Comparison of ENCODE assay signal across 17 cellular contexts in the genomic region with DNA sequence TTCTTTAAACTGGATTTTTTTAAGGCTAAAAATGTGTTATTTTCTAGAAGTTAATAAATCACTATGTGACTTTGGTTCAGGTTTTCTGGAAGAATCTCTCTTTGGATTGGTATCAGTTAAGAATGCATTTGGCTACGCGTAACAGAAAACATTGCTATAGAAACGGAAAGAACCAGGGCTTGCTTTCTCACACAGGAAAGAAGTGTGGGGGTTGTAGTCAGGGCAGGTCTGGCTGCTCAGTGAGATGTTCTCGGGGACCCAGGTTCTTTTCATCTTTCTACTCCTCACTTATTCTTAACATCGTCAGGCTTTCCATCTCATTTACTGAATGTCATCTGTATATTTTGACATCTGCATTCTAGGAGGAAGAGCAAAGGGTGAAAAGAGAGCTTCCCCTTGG.
DNase-seq lines count a peak whose midpoint lies in the region; ATAC-seq and TF ChIP-seq lines count a peak whose summit lies in the region.
"Had no signal": no experiment of that assay in that cellular context is flagged by ENCODE, and none has a peak within 500 bp of the region (broad histone marks: within the 10 kb centered on the region; RNA-seq: fewer than 3 reads in every experiment).

No MANE protein-coding gene starts in this region.

- peak overlapping the region; percentile 13 for H3K27ac Mint-ChIP-seq in MCF 10A (ENCODE audit: low read depth, unreplicated experiment)

- no peak overlapping the region for H2AFZ ChIP-seq in mammary epithelial cell (ENCODE audit: low read depth, low read length)

- ATAC-seq in GM21529 (IDR thresholded peaks at IDR 0.05; ENCODE audit: unreplicated experiment) (peak; percentile 69), HG03460 (IDR thresholded peaks at IDR 0.05; ENCODE audit: unreplicated experiment) (peak; percentile 71), HG03469 (IDR thresholded peaks at IDR 0.05; ENCODE audit: unreplicated experiment) (no peak)

- intact Hi-C loops in MCF 10A (cut with micrococcal nuclease) (no loop called here), mammary epithelial cell (cut with micrococcal nuclease) (no loop called here)

- CTCF ChIA-PET in MCF 10A (lab: Yijun Ruan, JAX) (interaction anchor here (0.7 to 1.3 kb wide), 2 partner anchors 8 to 493 kb away, joined by 3 to 7 read pairs; no protein-coding TSS in a partner anchor), mammary epithelial cell (lab: Charles Lee; ENCODE audit: low non-redundant PET) (no interaction called here)

- no peaks in the 10 kb centered on the region for H3K36me3 ChIP-seq in mammary epithelial cell (ENCODE audit: insufficient read depth, low read length)
- H3K36me3 ChIP-seq: ovary, SJSA1 had no signal

- in situ Hi-C loops in mammary epithelial cell (cut with MboI; ENCODE audit: low sequenced_read_pairs in 2 of 2): no loop called here

- H3K79me2 ChIP-seq in mammary epithelial cell (ENCODE audit: insufficient read depth, low read length): no peaks in the 10 kb centered on the region

- TF ChIP-seq CTCF in MCF 10A (IDR thresholded peaks at IDR 0.05; ENCODE audit: unreplicated experiment): no peak
- TF ChIP-seq CTCF in mammary epithelial cell (conservative IDR thresholded peaks at IDR 0.05 in 1 of 2, IDR thresholded peaks at IDR 0.05 in 1 of 2; ENCODE audit: extremely low read depth in 1 of 2, insufficient read depth in 1 of 2, low read depth in 1 of 2, low read length in 2 of 2): no peak

- no peaks in the 10 kb centered on the region for H3K9me3 Mint-ChIP-seq in MCF 10A (ENCODE audit: unreplicated experiment)

- peaks cover 10% of the 10 kb centered on the region for H3K4me1 ChIP-seq in mammary epithelial cell (ENCODE audit: insufficient read depth, low read length)

- H3K4me3 Mint-ChIP-seq in MCF 10A (ENCODE audit: unreplicated experiment): no peak overlapping the region

- no peaks in the 10 kb centered on the region for H3K27me3 Mint-ChIP-seq in MCF 10A (ENCODE audit: insufficient read depth, unreplicated experiment)

- H3K27me3 ChIP-seq in mammary epithelial cell (ENCODE audit: insufficient read depth, low read length): no peaks in the 10 kb centered on the region
- H3K27me3 ChIP-seq: ovary, SJSA1 had no signal

- peaks cover 7% of the 10 kb centered on the region for H3K4me1 Mint-ChIP-seq in MCF 10A (ENCODE audit: insufficient read depth, unreplicated experiment)

- H3K4me3 ChIP-seq in mammary epithelial cell (replicated peaks in 1 of 3; ENCODE audit: insufficient read depth in 1 of 3, low read depth in 2 of 3, low read length in 3 of 3): no peak overlapping the region
- H3K4me3 ChIP-seq: ovary, SJSA1 had no signal

- no peaks in the 10 kb centered on the region for H3K36me3 Mint-ChIP-seq in MCF 10A (ENCODE audit: insufficient read depth, unreplicated experiment)

- DNase-seq in MCF 10A (ENCODE audit: unreplicated experiment) (no peak), mammary epithelial cell (no peak), superior temporal gyrus (ENCODE audit: extremely low spot score) (peak; percentile 28), HPDE6-E6E7 (ENCODE audit: extremely low spot score) (no peak), COLO668 (lab: John Stamatoyannopoulos, UW; ENCODE audit: unreplicated experiment) (no peak)
- DNase-seq: glutamatergic neuron, islet precursor cell, KBM-7, NCI-H226, ovary, T-helper 9 cell, trophoblast cell had no signal

- no TSS peak for BruUV-seq in MCF 10A (replicated peaks; lab: Mats Ljungman, UMichigan)
- no TSS peak for BruUV-seq in mammary epithelial cell (replicated peaks; lab: Mats Ljungman, UMichigan)

- POLR2A ChIA-PET in MCF 10A (lab: Yijun Ruan, JAX): interaction anchor here (0.5 kb wide), 1 partner anchor 444 kb away, joined by 3 read pairs; no protein-coding TSS in a partner anchor

- no peaks in the 10 kb centered on the region for H3K9me3 ChIP-seq in mammary epithelial cell (replicated peaks; ENCODE audit: insufficient read depth, low read length)
- H3K9me3 ChIP-seq: ovary, SJSA1 had no signal

- H3K9ac ChIP-seq in mammary epithelial cell (ENCODE audit: insufficient read depth, low read length): no peak overlapping the region

- dilution Hi-C loops in mammary epithelial cell (cut with HindIII; ENCODE audit: low sequenced_read_pairs): no loop called here

- 87% methylated on average over 5 of the region's 5 CpGs for WGBS in mammary epithelial cell (ENCODE audit: low coverage, missing lambda C conversion rate)

- no peak overlapping the region for H3K4me2 ChIP-seq in mammary epithelial cell (ENCODE audit: insufficient read depth, low read depth, low read length)

- no peaks in the 10 kb centered on the region for H4K20me1 ChIP-seq in mammary epithelial cell (ENCODE audit: insufficient read depth, low read length)

- H3K27ac ChIP-seq in mammary epithelial cell (ENCODE audit: insufficient read depth, low read depth, low read length): no peak overlapping the region
- H3K27ac ChIP-seq: HL-60, ovary, SJSA1 had no signal
